Comparison of ENCODE assay signal across 20 cellular contexts in the genomic region with DNA sequence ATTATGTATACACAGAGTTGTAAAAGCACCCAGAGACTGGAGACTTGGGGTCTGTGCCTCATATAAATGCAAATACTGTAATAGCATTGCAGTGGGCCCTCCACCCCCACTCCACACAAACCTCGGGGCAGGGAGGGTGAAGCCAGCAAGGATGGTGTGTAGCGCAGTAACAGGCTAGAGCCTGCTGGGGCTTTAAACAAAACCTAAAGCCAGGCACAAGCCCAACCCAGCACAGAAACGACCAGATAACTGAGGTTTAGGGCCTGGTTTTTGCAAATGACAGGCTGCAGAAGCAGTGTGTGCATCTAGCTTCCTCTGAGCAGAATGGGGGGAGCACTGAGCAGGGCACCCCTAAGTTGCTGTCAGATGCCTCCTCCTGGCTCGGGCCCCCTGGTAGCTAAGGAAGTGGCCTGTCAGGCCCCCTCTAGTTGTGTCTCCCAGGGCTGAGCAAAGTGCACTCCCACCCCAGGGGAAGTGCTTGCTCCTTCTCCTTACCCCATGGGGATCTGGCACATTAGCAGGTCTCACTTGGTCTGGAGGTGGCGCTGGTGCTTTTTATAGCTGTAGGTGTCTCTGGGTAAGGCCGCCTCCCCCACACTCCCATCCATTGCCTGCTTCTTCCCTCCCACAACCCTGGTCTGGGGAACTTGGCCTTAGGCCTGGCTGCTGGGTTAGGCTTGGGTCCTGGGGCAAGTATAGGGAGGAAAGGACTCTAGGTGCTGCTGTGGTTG.
A peak's percentile ranks its signal among the peaks of the same experiment; 100 is the strongest.
DNase-seq lines count a peak whose midpoint lies in the region; ATAC-seq and TF ChIP-seq lines count a peak whose summit lies in the region.
"Had no signal": no experiment of that assay in that cellular context is flagged by ENCODE, and none has a peak within 500 bp of the region (broad histone marks: within the 10 kb centered on the region; RNA-seq: fewer than 3 reads in every experiment).

No MANE protein-coding gene starts in this region.

- no peak overlapping the region for H3K4me3 ChIP-seq in NB4 (ENCODE audit: low read depth, low read length)
- H3K4me3 ChIP-seq: body of pancreas, left ventricle myocardium inferior, testis had no signal

- DNase-seq in ACHN (peak; percentile 2), DMS 273 treated with DMSO at 0.1 percent for 48 hours (lab: John Stamatoyannopoulos, UW) (peak; percentile 29), NB4 (ENCODE audit: low read depth) (peak; percentile 32), head of caudate nucleus (peak in 34 of 42 donors; percentile 21 to 86 (median 60)), NCI-H2081 treated with DMSO at 0.1 percent for 48 hours (lab: John Stamatoyannopoulos, UW) (no peak), NCI-H1694 (lab: John Stamatoyannopoulos, UW) (no peak), KBM-7 (no peak)
- DNase-seq: activated CD4-positive, alpha-beta T cell treated with anti-CD3 and anti-CD28 coated beads, Interleukin-2, amount 10 ng/mL, durations not matched to agents 24 days and 14 days; body of pancreas; CD4-positive, alpha-beta T cell; effector memory CD4-positive, alpha-beta T cell; left ventricle myocardium inferior; NCI-H1930; NCI-H510A treated with DMSO at 0.1 percent for 48 hours; PC-3; SHP77; T-cell; testis had no signal

- no peak for ATAC-seq in GM18870 (IDR thresholded peaks at IDR 0.05; ENCODE audit: unreplicated experiment)
- ATAC-seq: body of pancreas; PC-3; stimulated activated effector memory CD8-positive, alpha-beta T cell treated with anti-CD3 and anti-CD28 coated beads, Interleukin-12 subunit alpha, Interleukin-12 subunit beta, amount 100 ng/mL, for 72 hours; T-cell had no signal

- in situ Hi-C loops in ACHN (cut with HindIII; ENCODE audit: low pct_ligation_motif_present, low pct_unique_long_range_greater_than_20kb, low sequenced_read_pairs) (no loop called here), KBM-7 (cut with MboI; ENCODE audit: low pct_unique_long_range_greater_than_20kb, low sequenced_read_pairs) (no loop called here)

- no peak for TF ChIP-seq CTCF in NB4 (IDR thresholded peaks at IDR 0.05; ENCODE audit: low read depth, low read length)

- intact Hi-C loops in head of caudate nucleus (cut with DNase I) = no loop called here

- no peak for TF ChIP-seq POLR2A in NB4 (IDR thresholded peaks at IDR 0.05; ENCODE audit: extremely low read depth, insufficient read length)

Comparison
In these comparisons a context has a peak if more than half of its experiments do, and no peak if none do; other contexts are left out.
1. DNase-seq: peak in ACHN (single experiment), DMS 273 treated with DMSO at 0.1 percent for 48 hours (single experiment), NB4 (single experiment) and head of caudate nucleus (34 of 42); none in NCI-H2081 treated with DMSO at 0.1 percent for 48 hours (single experiment), NCI-H1694 (single experiment) and KBM-7 (single experiment).